ENCODE assay signal across 9 cellular contexts in genomic region chr11:44133335-44133946, GRCh38. TPM values are rescaled to one million over a fixed set of nuclear protein-coding genes. Genes with fewer than 3 reads are reported as not detected.
DNase-seq lines count a peak whose midpoint lies in the region; ATAC-seq and TF ChIP-seq lines count a peak whose summit lies in the region.
"Had no signal": no experiment of that assay in that cellular context is flagged by ENCODE, and none has a peak within 500 bp of the region (broad histone marks: within the 10 kb centered on the region; RNA-seq: fewer than 3 reads in every experiment).

No MANE protein-coding gene starts in this region.

- no peak overlapping the region for H3K27ac Mint-ChIP-seq in CD4-positive, alpha-beta memory T cell

- no peak overlapping the region for H3K4me2 ChIP-seq in DND-41 (ENCODE audit: insufficient read depth, low read length)

- ATAC-seq in DND-41 (ENCODE audit: insufficient read depth, low read depth) (0 out of 3 replicates have a peak, but pooled peaks have one; percentile 35), HG03565 (IDR thresholded peaks at IDR 0.05; ENCODE audit: unreplicated experiment) (no peak), GM18907 (IDR thresholded peaks at IDR 0.05; ENCODE audit: unreplicated experiment) (no peak)

- POLR2A ChIA-PET in CD4-positive, alpha-beta memory T cell (lab: Charles Lee; ENCODE audit: partially characterized antibody): no interaction called here

- H3K9ac ChIP-seq in DND-41 (ENCODE audit: low read depth, low read length) (no peak overlapping the region), adipocyte (ENCODE audit: low read length) (no peak overlapping the region)

- CTCF ChIA-PET in CD4-positive, alpha-beta memory T cell (lab: Charles Lee; ENCODE audit: partially characterized antibody): interaction anchor here (1.0 kb wide), 1 partner anchor 17 kb away, joined by 4 read pairs; no protein-coding TSS in a partner anchor

- H3K4me1 Mint-ChIP-seq in CD4-positive, alpha-beta memory T cell: no peaks in the 10 kb centered on the region

- no peaks in the 10 kb centered on the region for H3K9me3 Mint-ChIP-seq in CD4-positive, alpha-beta memory T cell
- H3K9me3 Mint-ChIP-seq: naive B cell had no signal

- H3K27ac ChIP-seq in DND-41 (ENCODE audit: low read length): no peak overlapping the region
- H3K27ac ChIP-seq in CD4-positive, alpha-beta memory T cell (ENCODE audit: low read depth, low read length): no peak overlapping the region

- H3K4me1 ChIP-seq in DND-41 (ENCODE audit: insufficient read depth, low read length) (no peaks in the 10 kb centered on the region), adipocyte (ENCODE audit: control insufficient read depth, insufficient read depth, low read length) (peaks cover 8% of the 10 kb centered on the region)
- H3K4me1 ChIP-seq in CD4-positive, alpha-beta memory T cell (ENCODE audit: insufficient read depth, low read length): no peaks in the 10 kb centered on the region

- H4K20me1 ChIP-seq in DND-41 (ENCODE audit: insufficient read depth, low read length): no peaks in the 10 kb centered on the region

- H3K4me3 Mint-ChIP-seq in CD4-positive, alpha-beta memory T cell: no peak overlapping the region

- H3K27me3 Mint-ChIP-seq in CD4-positive, alpha-beta memory T cell: no peaks in the 10 kb centered on the region
- H3K27me3 Mint-ChIP-seq: naive B cell had no signal

- peak; percentile 63 for TF ChIP-seq CTCF in DND-41 (IDR thresholded peaks at IDR 0.05; ENCODE audit: borderline replicate concordance, extremely low read depth, low read length, poor library complexity, severe bottlenecking)

- H3K79me2 ChIP-seq in DND-41 (ENCODE audit: insufficient read depth, low read length): no peaks in the 10 kb centered on the region

- no peak overlapping the region for H2AFZ ChIP-seq in DND-41 (ENCODE audit: low read depth, low read length)

- H3K36me3 ChIP-seq in DND-41 (ENCODE audit: insufficient read depth, low read length) (peaks cover 36% of the 10 kb centered on the region), adipocyte (ENCODE audit: control insufficient read depth, insufficient read depth, low read length, severe bottlenecking) (peaks cover 30% of the 10 kb centered on the region)
- peaks cover 24% of the 10 kb centered on the region for H3K36me3 ChIP-seq in CD4-positive, alpha-beta memory T cell (ENCODE audit: insufficient read depth, low read length)

- H3K4me3 ChIP-seq in DND-41 (ENCODE audit: low read depth in 1 of 2, low read length in 2 of 2) (no peak overlapping the region), adipocyte (ENCODE audit: low read length) (no peak overlapping the region)
- H3K4me3 ChIP-seq in Jurkat, Clone E6-1 (ENCODE audit: low read length): no peak overlapping the region
- no peak overlapping the region for H3K4me3 ChIP-seq in CD4-positive, alpha-beta memory T cell (ENCODE audit: low read length in 2 of 2)

- intact Hi-C loops in CD4-positive, alpha-beta memory T cell (cut with micrococcal nuclease): no loop called here

- H3K27me3 ChIP-seq in DND-41 (ENCODE audit: insufficient read depth, low read length, poor library complexity) (no peaks in the 10 kb centered on the region), adipocyte (replicated peaks; ENCODE audit: control insufficient read depth, insufficient read depth, low read length) (no peaks in the 10 kb centered on the region)
- no peaks in the 10 kb centered on the region for H3K27me3 ChIP-seq in CD4-positive, alpha-beta memory T cell (ENCODE audit: insufficient read depth, low read length)

- DNase-seq in DND-41: no peak
- peak; percentile 11 for DNase-seq in Jurkat, Clone E6-1 (ENCODE audit: low read depth, low spot score)
- DNase-seq in adipocyte (ENCODE audit: low read depth): peak; percentile 83
- DNase-seq in inferior parietal cortex (ENCODE audit: extremely low spot score): peak; percentile 41
- DNase-seq in CD4-positive, alpha-beta memory T cell: no peak
- DNase-seq in activated effector memory CD4-positive, alpha-beta T cell treated with anti-CD3 and anti-CD28 coated beads, Interleukin-2, amount 50 U/mL, for 16 hours: no peak
- DNase-seq: naive B cell had no signal

- H3K9me3 ChIP-seq in DND-41 (ENCODE audit: insufficient read depth, low read length, severe bottlenecking): no peaks in the 10 kb centered on the region
- H3K9me3 ChIP-seq in adipocyte (ENCODE audit: control insufficient read depth, low read length): no peaks in the 10 kb centered on the region
- H3K9me3 ChIP-seq in CD4-positive, alpha-beta memory T cell (ENCODE audit: control insufficient read depth in 1 of 2, low read length in 2 of 2): no peaks in the 10 kb centered on the region

- peaks cover 56 to 74% of the 10 kb centered on the region in 2 donors for H3K36me3 Mint-ChIP-seq in CD4-positive, alpha-beta memory T cell

RNA-seq across cellular contexts. Expression of gene EXT2, which starts 38.0 kb away (rescaled TPM):
- 27.2 TPM for polyA plus RNA-seq in Jurkat, Clone E6-1 (2012; ENCODE audit: insufficient read depth, insufficient read length)
- total RNA-seq in CD4-positive, alpha-beta memory T cell: 10 to 100 TPM; 28.2 to 30.3 TPM
- 10 to 100 TPM; 41.0 to 48.5 TPM for polyA plus RNA-seq in CD4-positive, alpha-beta memory T cell

Comparison
In these comparisons a context has a peak if more than half of its experiments do, and no peak if none do; other contexts are left out.
1. DNase-seq: peak in Jurkat, Clone E6-1 (single experiment), adipocyte (single experiment) and inferior parietal cortex (single experiment); none in DND-41 (single experiment), CD4-positive, alpha-beta memory T cell (0 of 5) and activated effector memory CD4-positive, alpha-beta T cell treated with anti-CD3 and anti-CD28 coated beads, Interleukin-2, amount 50 U/mL, for 16 hours (single experiment).